Comparison of ENCODE assay signal across 14 cellular contexts in the genomic region with DNA sequence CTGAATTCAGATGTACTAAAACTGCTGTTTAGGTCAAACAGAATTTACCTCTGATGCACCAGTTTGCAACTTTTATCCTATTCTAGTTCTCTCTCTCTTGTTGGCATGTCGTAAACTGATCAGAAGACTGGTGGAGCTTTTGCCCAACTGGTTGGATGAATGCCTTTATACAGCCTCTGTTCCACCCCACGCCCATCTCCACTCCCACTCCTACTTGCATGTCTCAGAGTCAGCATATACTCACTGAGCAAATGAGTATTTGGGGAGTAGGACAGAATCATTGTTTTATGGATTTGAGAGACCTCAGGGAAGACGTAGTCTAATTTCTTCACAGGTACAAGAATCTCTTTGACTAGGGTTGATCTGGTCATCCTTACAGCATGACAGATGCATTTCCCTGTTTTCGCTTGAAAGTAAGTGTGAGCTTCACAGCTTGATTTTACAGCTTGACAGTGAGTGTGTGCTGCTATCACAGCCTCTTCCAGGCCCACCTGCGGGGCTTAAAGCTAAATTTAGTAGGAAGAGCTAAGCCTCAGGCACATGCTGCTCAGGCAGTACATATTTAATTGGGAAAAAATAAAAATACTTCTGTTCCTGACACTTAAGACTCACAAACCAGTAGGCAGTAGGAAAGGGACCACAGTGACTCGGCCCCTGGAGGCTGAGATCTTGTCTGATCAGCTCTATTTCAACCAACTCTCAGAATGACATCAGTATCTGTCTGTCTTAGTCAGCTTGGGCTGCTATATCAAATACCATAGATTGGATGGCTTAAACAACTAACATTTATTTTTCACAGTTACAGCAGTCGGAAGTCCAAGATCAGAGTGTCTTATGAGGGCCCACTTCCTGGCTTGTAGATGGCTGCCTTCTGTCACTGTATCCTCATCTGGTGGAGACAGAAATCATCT. TPM values are rescaled to one million over a fixed set of nuclear protein-coding genes. Genes with fewer than 3 reads are reported as not detected.
DNase-seq lines count a peak whose midpoint lies in the region; ATAC-seq and TF ChIP-seq lines count a peak whose summit lies in the region.
"Had no signal": no experiment of that assay in that cellular context is flagged by ENCODE, and none has a peak within 500 bp of the region (broad histone marks: within the 10 kb centered on the region; RNA-seq: fewer than 3 reads in every experiment).

No MANE protein-coding gene starts in this region.

- no peak overlapping the region for H3K4me3 ChIP-seq in HEK293 (ENCODE audit: low read depth, low read length)
- H3K4me3 ChIP-seq: testis had no signal

- DNase-seq in NCI-H82 (lab: John Stamatoyannopoulos, UW), result peak; percentile 30
- DNase-seq in NCI-H82 treated with DMSO at 0.1 percent for 48 hours (lab: John Stamatoyannopoulos, UW; ENCODE audit: unreplicated experiment), result no peak
- no peak for DNase-seq in activated T-helper 2 cell treated with anti-CD3 and anti-CD28 coated beads, Interferon-gamma antibody, Interleukin-2, Interleukin-4, amounts not matched to agents 10 μg/mL and 5 μg/mL and 100 μg/mL, durations not matched to agents 14 hours and 24 hours and 36 hours (ENCODE audit: low spot score)
- DNase-seq in islet precursor cell, result peak; percentile 49
- no peak for DNase-seq in GM13976 (ENCODE audit: low spot score)
- DNase-seq: 8988T; activated CD4-positive, alpha-beta T cell treated with anti-CD3 and anti-CD28 coated beads for 1 hour; amygdala; effector CD8-positive, alpha-beta T cell; testis had no signal

- H3K4me1 Mint-ChIP-seq in activated T-helper 2 cell treated with anti-CD3 and anti-CD28 coated beads, Interferon-gamma antibody, Interleukin-2, Interleukin-4, amounts not matched to agents 10 μg/mL and 5 μg/mL and 100 μg/mL, durations not matched to agents 14 hours and 24 hours and 36 hours (ENCODE audit: low read depth), result peaks cover 20% of the 10 kb centered on the region

- intact Hi-C loops in activated T-helper 2 cell treated with anti-CD3 and anti-CD28 coated beads, Interferon-gamma antibody, Interleukin-2, Interleukin-4, amounts not matched to agents 10 μg/mL and 5 μg/mL and 100 μg/mL, durations not matched to agents 14 hours and 24 hours and 36 hours (cut with micrococcal nuclease), result loop anchor here (1.0 to 5.0 kb wide), 3 partner anchors 30 to 393 kb away; a partner anchor contains a TSS

- in situ Hi-C loops in GM13976 (cut with MboI; ENCODE audit: low sequenced_read_pairs, unreplicated experiment), result no loop called here

- peaks cover 3% of the 10 kb centered on the region; the same call in 1 of the 2 replicates for H3K4me1 ChIP-seq in HEK293 (ENCODE audit: control insufficient read depth, insufficient read depth, low read length)
- H3K4me1 ChIP-seq: testis had no signal

- H3K27me3 Mint-ChIP-seq in activated T-helper 2 cell treated with anti-CD3 and anti-CD28 coated beads, Interferon-gamma antibody, Interleukin-2, Interleukin-4, amounts not matched to agents 10 μg/mL and 5 μg/mL and 100 μg/mL, durations not matched to agents 14 hours and 24 hours and 36 hours (ENCODE audit: low read depth), result peaks cover 19% of the 10 kb centered on the region

- H3K4me3 Mint-ChIP-seq in activated T-helper 2 cell treated with anti-CD3 and anti-CD28 coated beads, Interferon-gamma antibody, Interleukin-2, Interleukin-4, amounts not matched to agents 10 μg/mL and 5 μg/mL and 100 μg/mL, durations not matched to agents 14 hours and 24 hours and 36 hours (ENCODE audit: low read depth), result no peak overlapping the region

- no peaks in the 10 kb centered on the region for H3K36me3 Mint-ChIP-seq in activated T-helper 2 cell treated with anti-CD3 and anti-CD28 coated beads, Interferon-gamma antibody, Interleukin-2, Interleukin-4, amounts not matched to agents 10 μg/mL and 5 μg/mL and 100 μg/mL, durations not matched to agents 14 hours and 24 hours and 36 hours (ENCODE audit: low read depth)

- POLR2A ChIA-PET in HEK293 (lab: Yijun Ruan, JAX), result no interaction called here

- no peaks in the 10 kb centered on the region for H3K9me3 Mint-ChIP-seq in activated T-helper 2 cell treated with anti-CD3 and anti-CD28 coated beads, Interferon-gamma antibody, Interleukin-2, Interleukin-4, amounts not matched to agents 10 μg/mL and 5 μg/mL and 100 μg/mL, durations not matched to agents 14 hours and 24 hours and 36 hours

- H3K27ac Mint-ChIP-seq in activated T-helper 2 cell treated with anti-CD3 and anti-CD28 coated beads, Interferon-gamma antibody, Interleukin-2, Interleukin-4, amounts not matched to agents 10 μg/mL and 5 μg/mL and 100 μg/mL, durations not matched to agents 14 hours and 24 hours and 36 hours, result peak overlapping the region; percentile 68

- H3K27ac ChIP-seq in HEK293 (ENCODE audit: extremely low read depth, low read depth, low read length), result no peak overlapping the region
- H3K27ac ChIP-seq: testis had no signal

- no peaks in the 10 kb centered on the region for H3K36me3 ChIP-seq in HEK293 (ENCODE audit: control insufficient read depth in 2 of 2, insufficient read depth in 1 of 2, low read length in 2 of 2)

- no peaks in the 10 kb centered on the region for H3K9me3 ChIP-seq in HEK293 (ENCODE audit: control insufficient read depth, insufficient read depth, low read depth, low read length)
- H3K9me3 ChIP-seq: testis had no signal

- CTCF ChIA-PET in HEK293 (lab: Yijun Ruan, JAX), result interaction anchor here (1.0 kb wide), 2 partner anchors 22 to 113 kb away, joined by 3 read pairs; no protein-coding TSS in a partner anchor

- TF ChIP-seq CTCF in HEK293 (tag by site-specific recombination; IDR thresholded peaks at IDR 0.05) (no peak), GM13976 (IDR thresholded peaks at IDR 0.05; ENCODE audit: borderline replicate concordance, control extremely low read depth, extremely low read depth, insufficient read depth, missing control alignments) (no peak)

- ATAC-seq in GM18909 (IDR thresholded peaks at IDR 0.05; ENCODE audit: poor library complexity, unreplicated experiment), result no peak
- ATAC-seq in HG03571 (IDR thresholded peaks at IDR 0.05; ENCODE audit: unreplicated experiment), result no peak

TF ChIP-seq in HEK293, 187 proteins besides CTCF, POLR2A, EP300 and RAD21:
- TF ChIP-seq ZFHX2 (tag by site-specific recombination; conservative IDR thresholded peaks at IDR 0.05) (peak; percentile 35; the same call in 1 of the 2 replicates), ZNF169 (tag by site-specific recombination; IDR thresholded peaks at IDR 0.05) (no peak), ZIC2 (tag by site-specific recombination; IDR thresholded peaks at IDR 0.05) (0 out of 2 replicates have a peak, but pooled peaks have one; percentile 22)

RNA-seq across cellular contexts. Expression of a gene that starts 8.6 kb away (rescaled TPM):
- total RNA-seq in activated T-helper 2 cell treated with anti-CD3 and anti-CD28 coated beads, Interferon-gamma antibody, Interleukin-2, Interleukin-4, amounts not matched to agents 10 μg/mL and 5 μg/mL and 100 μg/mL, durations not matched to agents 14 hours and 24 hours and 36 hours, result 0.16 TPM in 1 of 2 replicates, not detected in the other
- total RNA-seq: mesenteric fat pad had no signal

RNA-seq across cellular contexts. Expression of a gene that starts 30.4 kb away (rescaled TPM):
- 25.5 and 27.5 TPM in 2 replicates for total RNA-seq in activated T-helper 2 cell treated with anti-CD3 and anti-CD28 coated beads, Interferon-gamma antibody, Interleukin-2, Interleukin-4, amounts not matched to agents 10 μg/mL and 5 μg/mL and 100 μg/mL, durations not matched to agents 14 hours and 24 hours and 36 hours

RNA-seq across cellular contexts. Expression of a gene that starts 30.6 kb away (rescaled TPM):
- total RNA-seq in activated T-helper 2 cell treated with anti-CD3 and anti-CD28 coated beads, Interferon-gamma antibody, Interleukin-2, Interleukin-4, amounts not matched to agents 10 μg/mL and 5 μg/mL and 100 μg/mL, durations not matched to agents 14 hours and 24 hours and 36 hours, result 33.5 and 35.2 TPM in 2 replicates

Comparison
In these comparisons a context has a peak if more than half of its experiments do, and no peak if none do; other contexts are left out.
1. DNase-seq: peak in NCI-H82 (single experiment) and islet precursor cell (single experiment); none in NCI-H82 treated with DMSO at 0.1 percent for 48 hours (single experiment), activated T-helper 2 cell treated with anti-CD3 and anti-CD28 coated beads, Interferon-gamma antibody, Interleukin-2, Interleukin-4, amounts not matched to agents 10 μg/mL and 5 μg/mL and 100 μg/mL, durations not matched to agents 14 hours and 24 hours and 36 hours (single experiment) and GM13976 (single experiment).